ENCODE assay signal across 21 cellular contexts in genomic region chr6:121492536-121492935, GRCh38. TPM values are rescaled to one million over a fixed set of nuclear protein-coding genes. Genes with fewer than 3 reads are reported as not detected.
"Had no signal": no experiment of that assay in that cellular context is flagged by ENCODE, and none has a peak within 500 bp of the region (broad histone marks: within the 10 kb centered on the region; RNA-seq: fewer than 3 reads in every experiment).

No MANE protein-coding gene starts in this region.

- H3K36me3 ChIP-seq: esophagus squamous epithelium, heart left ventricle, pancreas, sigmoid colon, transverse colon had no signal

- H3K27me3 ChIP-seq: dorsolateral prefrontal cortex, esophagus squamous epithelium, foreskin keratinocyte, heart left ventricle, pancreas, sigmoid colon, testis, transverse colon had no signal

- DNase-seq: caudate nucleus; dorsolateral prefrontal cortex; effector CD8-positive, alpha-beta T cell; esophagus squamous epithelium; foreskin keratinocyte; heart left ventricle; hippocampal formation; kidney glomerular epithelial cell; naive thymus-derived CD4-positive, alpha-beta T cell; pancreas; psoas muscle; retina; sigmoid colon; stimulated activated CD4-positive, alpha-beta T cell treated with anti-CD3 and anti-CD28 coated beads, Interleukin-2, amount 100 ng/mL, for 24 hours; stimulated activated CD4-positive, alpha-beta T cell treated with anti-CD3 and anti-CD28 coated beads, Interleukin-4, amount 100 ng/mL, for 4 hours; stimulated activated naive B cell treated with anti-CD40 and anti-IgM and Interleukin-4, amounts not matched to agents 10 μg/mL and 1 μg/mL and 100 μg/mL, for 72 hours; stimulated activated naive CD8-positive, alpha-beta T cell treated with anti-CD3 and anti-CD28 coated beads, Interleukin-15, amount 100 ng/mL, for 72 hours; testis; transverse colon had no signal

- H3K27ac ChIP-seq: dorsolateral prefrontal cortex, esophagus squamous epithelium, foreskin keratinocyte, heart left ventricle, pancreas, psoas muscle, skin epidermis, transverse colon had no signal

- H3K9me3 ChIP-seq: esophagus squamous epithelium, heart left ventricle, pancreas, psoas muscle, sigmoid colon, testis, transverse colon had no signal

- H3K4me1 ChIP-seq: foreskin keratinocyte, heart left ventricle, pancreas, psoas muscle, transverse colon had no signal

- H3K4me3 ChIP-seq: coronary artery, dorsolateral prefrontal cortex, esophagus squamous epithelium, heart left ventricle, pancreas, psoas muscle, sigmoid colon, skin epidermis, testis, transverse colon had no signal

RNA-seq across cellular contexts. Expression of gene GJA1, which starts 57.1 kb away (rescaled TPM):
- total RNA-seq: naive thymus-derived CD4-positive, alpha-beta T cell had no signal
